Comparison of ENCODE assay signal across 1 cellular context in the genomic region with DNA sequence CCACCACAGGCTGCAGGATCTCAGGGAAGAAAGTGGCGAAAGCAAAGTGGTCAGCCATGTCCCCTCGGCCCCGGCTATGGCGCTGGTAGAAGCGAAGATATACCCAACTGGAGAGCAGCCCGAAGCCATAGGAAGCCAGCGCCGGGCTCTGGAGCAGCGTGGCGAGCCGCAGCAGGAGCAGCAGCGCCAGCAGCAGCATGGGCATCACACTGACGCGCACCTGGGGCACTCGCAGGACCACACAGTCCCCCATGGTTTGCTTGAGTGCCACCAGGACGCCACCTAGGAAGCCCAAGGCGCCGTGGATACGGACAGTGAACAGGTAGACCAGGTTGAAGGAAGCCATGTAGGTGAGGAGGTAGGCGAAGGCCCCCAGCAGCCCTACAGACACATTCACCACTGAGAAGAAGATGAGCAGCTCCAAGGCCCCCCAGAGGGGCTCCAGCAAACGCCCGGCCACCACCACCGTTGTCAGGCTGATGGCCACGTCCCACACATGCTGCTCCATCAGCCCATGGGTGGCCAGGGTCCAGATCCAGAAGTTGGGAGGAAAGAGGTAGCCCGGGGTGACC.
TF ChIP-seq lines count a peak whose summit lies in the region.

No MANE protein-coding gene starts in this region.

TF ChIP-seq in GM12878, 131 proteins besides CTCF, POLR2A, EP300 and RAD21:
- no peak for TF ChIP-seq RELA (IDR thresholded peaks at IDR 0.05; ENCODE audit: borderline replicate concordance, partially characterized antibody)
- TF ChIP-seq MYC (IDR thresholded peaks at IDR 0.05; ENCODE audit: insufficient read depth, insufficient read length, insufficient replicate concordance, low read length, severe bottlenecking) = no peak
- no peak for TF ChIP-seq MEF2B (IDR thresholded peaks at IDR 0.05; ENCODE audit: partially characterized antibody, poor library complexity, severe bottlenecking)
- no peak for TF ChIP-seq STAT3 (IDR thresholded peaks at IDR 0.05; ENCODE audit: low read depth, low read length)
- TF ChIP-seq, protein P1, sequence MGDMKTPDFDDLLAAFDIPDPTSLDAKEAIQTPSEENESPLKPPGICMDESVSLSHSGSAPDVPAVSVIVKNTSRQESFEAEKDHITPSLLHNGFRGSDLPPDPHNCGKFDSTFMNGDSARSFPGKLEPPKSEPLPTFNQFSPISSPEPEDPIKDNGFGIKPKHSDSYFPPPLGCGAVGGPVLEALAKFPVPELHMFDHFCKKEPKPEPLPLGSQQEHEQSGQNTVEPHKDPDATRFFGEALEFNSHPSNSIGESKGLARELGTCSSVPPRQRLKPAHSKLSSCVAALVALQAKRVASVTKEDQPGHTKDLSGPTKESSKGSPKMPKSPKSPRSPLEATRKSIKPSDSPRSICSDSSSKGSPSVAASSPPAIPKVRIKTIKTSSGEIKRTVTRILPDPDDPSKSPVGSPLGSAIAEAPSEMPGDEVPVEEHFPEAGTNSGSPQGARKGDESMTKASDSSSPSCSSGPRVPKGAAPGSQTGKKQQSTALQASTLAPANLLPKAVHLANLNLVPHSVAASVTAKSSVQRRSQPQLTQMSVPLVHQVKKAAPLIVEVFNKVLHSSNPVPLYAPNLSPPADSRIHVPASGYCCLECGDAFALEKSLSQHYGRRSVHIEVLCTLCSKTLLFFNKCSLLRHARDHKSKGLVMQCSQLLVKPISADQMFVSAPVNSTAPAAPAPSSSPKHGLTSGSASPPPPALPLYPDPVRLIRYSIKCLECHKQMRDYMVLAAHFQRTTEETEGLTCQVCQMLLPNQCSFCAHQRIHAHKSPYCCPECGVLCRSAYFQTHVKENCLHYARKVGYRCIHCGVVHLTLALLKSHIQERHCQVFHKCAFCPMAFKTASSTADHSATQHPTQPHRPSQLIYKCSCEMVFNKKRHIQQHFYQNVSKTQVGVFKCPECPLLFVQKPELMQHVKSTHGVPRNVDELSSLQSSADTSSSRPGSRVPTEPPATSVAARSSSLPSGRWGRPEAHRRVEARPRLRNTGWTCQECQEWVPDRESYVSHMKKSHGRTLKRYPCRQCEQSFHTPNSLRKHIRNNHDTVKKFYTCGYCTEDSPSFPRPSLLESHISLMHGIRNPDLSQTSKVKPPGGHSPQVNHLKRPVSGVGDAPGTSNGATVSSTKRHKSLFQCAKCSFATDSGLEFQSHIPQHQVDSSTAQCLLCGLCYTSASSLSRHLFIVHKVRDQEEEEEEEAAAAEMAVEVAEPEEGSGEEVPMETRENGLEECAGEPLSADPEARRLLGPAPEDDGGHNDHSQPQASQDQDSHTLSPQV (IDR thresholded peaks at IDR 0.05) = no peak
- no peak for TF ChIP-seq SPI1 (IDR thresholded peaks at IDR 0.05; ENCODE audit: borderline replicate concordance, insufficient read depth, low read depth, low read length)
- TF ChIP-seq CHD4 (IDR thresholded peaks at IDR 0.05) = no peak
- TF ChIP-seq TCF12 (IDR thresholded peaks at IDR 0.05; ENCODE audit: low read depth, low read length) = no peak
